Comparison of ENCODE assay signal across 8 cellular contexts in the genomic region with DNA sequence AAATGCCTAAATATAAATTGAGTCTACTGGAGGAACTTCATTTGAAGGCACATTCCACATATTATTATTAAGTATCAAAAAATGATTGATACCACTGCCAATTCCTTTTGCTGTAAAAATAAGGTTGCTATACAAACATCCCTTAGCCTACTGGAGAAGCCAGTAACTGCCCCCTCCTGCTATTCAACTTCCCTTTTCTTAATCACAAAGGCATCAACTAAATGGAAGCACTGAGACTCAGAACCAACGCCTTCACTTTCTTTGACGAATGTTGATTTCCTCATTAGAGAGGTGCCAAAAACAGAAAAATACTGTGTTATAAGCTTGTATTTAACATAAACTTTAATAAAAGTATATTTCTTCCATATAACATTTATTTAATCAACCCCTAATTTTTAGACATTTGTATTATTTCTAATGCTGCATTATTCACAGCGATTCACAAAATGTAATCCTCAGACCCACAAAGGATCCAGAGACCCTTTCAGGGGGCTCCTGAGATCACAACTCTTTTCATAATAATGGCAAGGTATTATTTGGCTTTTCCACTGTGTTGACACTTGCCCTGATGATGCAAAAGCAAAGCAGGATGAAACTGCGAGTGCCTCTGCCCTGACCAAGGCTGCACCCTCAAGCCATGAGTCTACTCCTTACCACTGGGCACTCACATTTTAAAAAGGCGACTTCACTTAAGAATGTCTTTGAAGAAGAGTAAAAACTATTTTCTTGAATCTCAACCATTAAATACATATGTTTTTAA. TPM values are rescaled to one million over a fixed set of nuclear protein-coding genes. Genes with fewer than 3 reads are reported as not detected.
A peak's percentile ranks its signal among the peaks of the same experiment; 100 is the strongest.
DNase-seq lines count a peak whose midpoint lies in the region; ATAC-seq and TF ChIP-seq lines count a peak whose summit lies in the region.

No MANE protein-coding gene starts in this region.

- peaks cover 34% of the 10 kb centered on the region for H3K4me1 Mint-ChIP-seq in WTC11

- peak overlapping the region; percentile 86 for H3K27ac ChIP-seq in DND-41 (ENCODE audit: low read length)
- peak overlapping the region; percentile 57 to 70 for H3K27ac ChIP-seq in liver (ENCODE audit: low read depth in 1 of 2, low read length in 2 of 2)
- no peak overlapping the region for H3K27ac ChIP-seq in trophoblast cell (ENCODE audit: low read depth, low read length)

- H4K12ac ChIP-seq in trophoblast cell (ENCODE audit: low read depth, low read length): no peak overlapping the region

- TF ChIP-seq CTCF in DND-41 (IDR thresholded peaks at IDR 0.05; ENCODE audit: borderline replicate concordance, extremely low read depth, low read length, poor library complexity, severe bottlenecking): peak; percentile 5
- TF ChIP-seq CTCF in WTC11 (IDR thresholded peaks at IDR 0.05): no peak
- no peak for TF ChIP-seq CTCF in liver (IDR thresholded peaks at IDR 0.05; ENCODE audit: low read depth, low read length, missing input control)

- no peak overlapping the region for H3K18ac ChIP-seq in trophoblast cell (ENCODE audit: low read length)

- no peak overlapping the region for H2BK120ac ChIP-seq in trophoblast cell (ENCODE audit: insufficient read depth, low read length, poor library complexity)

- H2BK12ac ChIP-seq in trophoblast cell (ENCODE audit: low read length): no peak overlapping the region

- H3K27me3 ChIP-seq in DND-41 (ENCODE audit: insufficient read depth, low read length, poor library complexity) (no peaks in the 10 kb centered on the region), liver (ENCODE audit: control insufficient read depth in 4 of 4, insufficient read depth in 4 of 4, low read length in 3 of 4) (no peaks in the 10 kb centered on the region), trophoblast cell (ENCODE audit: insufficient read depth, low read length) (no peaks in the 10 kb centered on the region)

- CTCF ChIA-PET in WTC11 (lab: Charles Lee): no interaction called here

- no peak overlapping the region for H4K91ac ChIP-seq in trophoblast cell (ENCODE audit: low read depth, low read length)

- H3K4me3 ChIP-seq in DND-41 (ENCODE audit: low read depth in 1 of 2, low read length in 2 of 2) (peak overlapping the region in 1 of 2 experiments; percentile 47; a peak in 2 of 4 replicates), liver (ENCODE audit: low read depth in 1 of 3, low read length in 3 of 3) (no peak overlapping the region), trophoblast cell (ENCODE audit: low read depth, low read length) (no peak overlapping the region)

- POLR2A ChIA-PET in WTC11 (lab: Charles Lee): no interaction called here

- no peak overlapping the region for H3K27ac Mint-ChIP-seq in WTC11

- H3K36me3 Mint-ChIP-seq in WTC11: no peaks in the 10 kb centered on the region

- H3K79me2 ChIP-seq in DND-41 (ENCODE audit: insufficient read depth, low read length) (peaks cover 91% of the 10 kb centered on the region), trophoblast cell (ENCODE audit: control insufficient read depth, insufficient read depth, low read length, poor library complexity) (no peaks in the 10 kb centered on the region)

- H3K4me2 ChIP-seq in DND-41 (ENCODE audit: insufficient read depth, low read length) (peak overlapping the region; percentile 66), trophoblast cell (ENCODE audit: low read length) (no peak overlapping the region)

- peak overlapping the region; percentile 26 for H3K4me3 Mint-ChIP-seq in WTC11

- no peak overlapping the region for H3K23ac ChIP-seq in trophoblast cell (ENCODE audit: low read length)

- DNase-seq in DND-41: peak; percentile 36
- DNase-seq in WTC11 (ENCODE audit: low spot score): no peak
- no peak for DNase-seq in trophoblast cell
- DNase-seq in NCI-H1694 treated with DMSO at 0.1 percent for 48 hours (lab: John Stamatoyannopoulos, UW): no peak
- DNase-seq in NCI-H1694 (lab: John Stamatoyannopoulos, UW): no peak

- no peaks in the 10 kb centered on the region for H3K9me3 ChIP-seq in DND-41 (ENCODE audit: insufficient read depth, low read length, severe bottlenecking)
- no peaks in the 10 kb centered on the region for H3K9me3 ChIP-seq in liver (ENCODE audit: control insufficient read depth in 4 of 4, low read length in 3 of 4)
- no peaks in the 10 kb centered on the region for H3K9me3 ChIP-seq in trophoblast cell (ENCODE audit: insufficient read depth, low read depth, low read length)

- no peak overlapping the region for H3K4ac ChIP-seq in trophoblast cell (ENCODE audit: low read depth, low read length)

- peaks cover 11% of the 10 kb centered on the region for H3K36me3 ChIP-seq in DND-41 (ENCODE audit: insufficient read depth, low read length)
- H3K36me3 ChIP-seq in liver (ENCODE audit: control insufficient read depth in 4 of 4, insufficient read depth in 3 of 4, low read depth in 1 of 4, low read length in 3 of 4): peaks cover 0 to 3% (median 0%) of the 10 kb centered on the region in 4 donors
- H3K36me3 ChIP-seq in trophoblast cell (ENCODE audit: control insufficient read depth in 1 of 2, insufficient read depth in 2 of 2, low read length in 2 of 2): peaks cover 0 to 2% of the 10 kb centered on the region in 2 experiments

- H2AK5ac ChIP-seq in trophoblast cell (ENCODE audit: low read length): no peak overlapping the region

- no peaks in the 10 kb centered on the region for H3K27me3 Mint-ChIP-seq in WTC11 (ENCODE audit: low read depth)

- H2BK5ac ChIP-seq in trophoblast cell (ENCODE audit: low read depth, low read length, poor library complexity): no peak overlapping the region

- no peak for TF ChIP-seq RAD21 in liver (IDR thresholded peaks at IDR 0.05)

- H3K4me1 ChIP-seq in DND-41 (ENCODE audit: insufficient read depth, low read length): peaks cover 93% of the 10 kb centered on the region
- peaks cover 9 to 31% (median 17%) of the 10 kb centered on the region in 4 donors for H3K4me1 ChIP-seq in liver (ENCODE audit: control insufficient read depth in 4 of 4, insufficient read depth in 4 of 4, low read length in 3 of 4)
- no peaks in the 10 kb centered on the region for H3K4me1 ChIP-seq in trophoblast cell (ENCODE audit: control insufficient read depth in 1 of 2, insufficient read depth in 2 of 2, low read length in 2 of 2)

- no peaks in the 10 kb centered on the region for H3K9me3 Mint-ChIP-seq in WTC11

- no peaks in the 10 kb centered on the region for H3K79me1 ChIP-seq in trophoblast cell (ENCODE audit: low read length)

- ATAC-seq in DND-41 (ENCODE audit: insufficient read depth, low read depth) (peak; percentile 30; the same call in 2 of the 3 replicates), HG03432 (IDR thresholded peaks at IDR 0.05; ENCODE audit: unreplicated experiment) (peak; percentile 37), WTC11 (peak; percentile 87), GM21423 (IDR thresholded peaks at IDR 0.05; ENCODE audit: unreplicated experiment) (no peak)

- H3K9ac ChIP-seq in DND-41 (ENCODE audit: low read depth, low read length) (peak overlapping the region; percentile 45), liver (ENCODE audit: low read depth in 1 of 2, low read length in 2 of 2) (no peak overlapping the region), trophoblast cell (ENCODE audit: low read length) (no peak overlapping the region)

- no peak overlapping the region for H4K8ac ChIP-seq in trophoblast cell (ENCODE audit: low read depth, low read length)

- WGBS in liver: 55% methylated on average over 5 of the region's 5 CpGs
- no CpG with 5 or more reads among the region's 5 CpGs for WGBS in trophoblast cell (ENCODE audit: extremely low coverage, insufficient coverage, insufficient read length)

- H3K14ac ChIP-seq in trophoblast cell (ENCODE audit: low read length): no peak overlapping the region

- H2AFZ ChIP-seq in DND-41 (ENCODE audit: low read depth, low read length): no peak overlapping the region
- H2AFZ ChIP-seq in trophoblast cell (ENCODE audit: insufficient read depth, low read length, poor library complexity): no peak overlapping the region

- H4K20me1 ChIP-seq in DND-41 (ENCODE audit: insufficient read depth, low read length): no peaks in the 10 kb centered on the region

TF ChIP-seq in WTC11, 78 proteins besides CTCF, POLR2A, EP300 and RAD21:
- peak; percentile 78 for TF ChIP-seq GABPB1 (CRISPR knock-in tag; IDR thresholded peaks at IDR 0.05)
- no peak for TF ChIP-seq NFATC4 (CRISPR knock-in tag; IDR thresholded peaks at IDR 0.05)

TF ChIP-seq in liver, 16 proteins besides CTCF, POLR2A, EP300 and RAD21 (continues in another document):
- TF ChIP-seq MAX (IDR thresholded peaks at IDR 0.05) (no peak), JUND (IDR thresholded peaks at IDR 0.05) (no peak), HNF4G (IDR thresholded peaks at IDR 0.05) (no peak), REST (IDR thresholded peaks at IDR 0.05) (no peak), HNF4A (conservative IDR thresholded peaks at IDR 0.05) (peak in 1 of 2 donors; percentile 30)

RNA-seq across cellular contexts. Expression of gene ELF1, which starts 11.6 kb away (rescaled TPM):
- total RNA-seq in WTC11 (2021) (17.4 to 19.3 TPM (median 18.7 TPM) in 3 replicates), liver (10 to 100 TPM; 36.3 to 57.2 TPM)
- 10 to 100 TPM; 15.3 to 16.6 TPM for polyA plus RNA-seq in liver
- 55.9 and 56.2 TPM in 2 replicates for polyA plus RNA-seq in trophoblast cell (2013)

RNA-seq across cellular contexts. Expression of gene WBP4, which starts 53.8 kb away (rescaled TPM):
- 9.6 to 10.5 TPM (median 10.2 TPM) in 3 replicates for total RNA-seq in WTC11 (2021)
- 1 to 10 TPM; 4.9 to 6.8 TPM for total RNA-seq in liver
- 1 to 10 TPM; 3.9 to 6.0 TPM for polyA plus RNA-seq in liver
- 14.3 and 14.8 TPM in 2 replicates for polyA plus RNA-seq in trophoblast cell (2013)
